25 cellular contexts compared by ENCODE assay signal in genomic region chr18:6044319-6044718, GRCh38.
"Had no signal": no experiment of that assay in that cellular context is flagged by ENCODE, and none has a peak within 500 bp of the region (broad histone marks: within the 10 kb centered on the region; RNA-seq: fewer than 3 reads in every experiment).

No MANE protein-coding gene starts in this region.

- H3K27ac ChIP-seq: stomach, suprapubic skin, testis, thoracic aorta, thyroid gland, tibial artery, tibial nerve, transverse colon, upper lobe of left lung, upper lobe of right lung, uterus, vagina had no signal

- ATAC-seq: stimulated activated effector memory CD8-positive, alpha-beta T cell treated with anti-CD3 and anti-CD28 coated beads, Interleukin-12 subunit alpha, Interleukin-12 subunit beta, amount 100 ng/mL, for 72 hours; stimulated activated memory B cell treated with anti-CD40 and anti-IgM and Interleukin-4, amounts not matched to agents 10 μg/mL and 1 μg/mL and 100 μg/mL, for 72 hours; stimulated activated naive B cell treated with anti-CD40 and anti-IgM and Interleukin-4, amounts not matched to agents 10 μg/mL and 1 μg/mL and 100 μg/mL, for 72 hours; stimulated activated naive CD8-positive, alpha-beta T cell treated with anti-CD3 and anti-CD28 coated beads, Interleukin-15, amount 100 ng/mL, for 72 hours; stimulated activated naive CD8-positive, alpha-beta T cell treated with anti-CD3 and anti-CD28 coated beads, Interleukin-15, Interleukin-2, amounts not matched to agents 100 U/mL and 50 U/mL, for 24 hours; upper lobe of right lung had no signal

- DNase-seq: stimulated activated CD4-positive, alpha-beta T cell treated with anti-CD3 and anti-CD28 coated beads, Interleukin-2, amount 100 ng/mL, for 48 hours; stimulated activated CD4-positive, alpha-beta T cell treated with anti-CD3 and anti-CD28 coated beads, Interleukin-4, amount 100 ng/mL, for 1 hour; stimulated activated CD4-positive, alpha-beta T cell treated with anti-CD3 and anti-CD28 coated beads, Interleukin-4, amount 100 ng/mL, for 24 hours; stimulated activated CD4-positive, alpha-beta T cell treated with anti-CD3 and anti-CD28 coated beads, Interleukin-4, amount 100 ng/mL, for 4 hours; stimulated activated CD8-positive, alpha-beta memory T cell treated with anti-CD3 and anti-CD28 coated beads, Interleukin-4, amount 100 ng/mL, for 48 hours; stimulated activated naive B cell treated with anti-CD40 and anti-IgM and Interleukin-4, amounts not matched to agents 10 μg/mL and 1 μg/mL and 100 μg/mL, for 72 hours; stimulated activated naive CD4-positive, alpha-beta T cell; stimulated activated naive CD4-positive, alpha-beta T cell treated with Interleukin-2 at 50 U/mL for 16 hours; stimulated activated naive CD8-positive, alpha-beta T cell treated with anti-CD3 and anti-CD28 coated beads, Interleukin-15, amount 100 ng/mL, for 72 hours; stimulated activated naive CD8-positive, alpha-beta T cell treated with anti-CD3 and anti-CD28 coated beads, Interleukin-15, Interleukin-2, amounts not matched to agents 100 U/mL and 50 U/mL, for 24 hours; stomach; substantia nigra; testis; thyroid gland; tibial artery; transverse colon; upper lobe of left lung; upper lobe of right lung; uterus had no signal

- H3K27me3 ChIP-seq: stomach, suprapubic skin, testis, thyroid gland, tibial artery, tibial nerve, transverse colon, upper lobe of left lung, upper lobe of right lung, uterus, vagina had no signal

- H3K36me3 ChIP-seq: stomach, suprapubic skin, thoracic aorta, thyroid gland, tibial artery, tibial nerve, transverse colon, upper lobe of left lung, upper lobe of right lung, uterus, vagina had no signal

- H3K4me1 ChIP-seq: stomach, suprapubic skin, testis, thyroid gland, tibial artery, tibial nerve, transverse colon, upper lobe of left lung, upper lobe of right lung, uterus, vagina had no signal

- H3K9me3 ChIP-seq: suprapubic skin, testis, thyroid gland, transverse colon, upper lobe of left lung, upper lobe of right lung had no signal

- H3K4me3 ChIP-seq: stomach, suprapubic skin, testis, thoracic aorta, thyroid gland, tibial artery, tibial nerve, transverse colon, upper lobe of left lung, upper lobe of right lung, uterus, vagina had no signal
